8 cellular contexts compared by ENCODE assay signal in the genomic region with DNA sequence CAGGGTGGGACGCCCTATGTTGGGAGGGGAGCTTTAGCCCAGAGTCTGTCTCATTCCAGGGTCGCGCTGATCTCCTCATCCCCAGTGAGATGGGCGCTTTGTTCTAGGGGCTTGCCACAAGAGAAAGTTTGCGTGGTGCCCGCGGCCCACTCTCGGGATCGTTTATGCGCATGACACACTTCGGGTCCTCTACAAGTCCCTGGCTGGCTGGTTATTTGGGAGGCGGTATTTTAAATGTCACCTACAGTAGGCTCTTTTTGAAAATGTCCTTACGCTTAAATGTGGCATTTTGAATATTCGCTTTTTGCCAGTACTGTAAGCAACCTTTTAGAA. TPM values are rescaled to one million over a fixed set of nuclear protein-coding genes. Genes with fewer than 3 reads are reported as not detected.
DNase-seq lines count a peak whose midpoint lies in the region; ATAC-seq, FAIRE-seq and TF ChIP-seq lines count a peak whose summit lies in the region.

No MANE protein-coding gene starts in this region.

- H3K9me3 ChIP-seq in endothelial cell of umbilical vein (replicated peaks; ENCODE audit: control insufficient read depth, insufficient read depth, low read length) (no peaks in the 10 kb centered on the region), neural cell (ENCODE audit: low read length) (no peaks in the 10 kb centered on the region)

- H3F3A ChIP-seq in neural cell (ENCODE audit: insufficient read depth, low read length, poor library complexity, severe bottlenecking): no peaks in the 10 kb centered on the region

- peak overlapping the region; percentile 87 for H3K27ac ChIP-seq in endothelial cell of umbilical vein (ENCODE audit: insufficient read depth, low read depth, low read length)
- H3K27ac ChIP-seq in neural cell (ENCODE audit: low read length): peak overlapping the region; percentile 84

- H3K4me1 ChIP-seq in endothelial cell of umbilical vein (ENCODE audit: control insufficient read depth, extremely low read depth, insufficient read depth, low read length): peaks cover 31% of the 10 kb centered on the region

- peak; percentile 5 for ATAC-seq in HG03066 (IDR thresholded peaks at IDR 0.05; ENCODE audit: low read depth, unreplicated experiment)
- no peak for ATAC-seq in HG02973 (IDR thresholded peaks at IDR 0.05; ENCODE audit: unreplicated experiment)

- no TSS peak for BruUV-seq in endothelial cell of umbilical vein (replicated peaks; lab: Mats Ljungman, UMichigan)

- peaks cover 2% of the 10 kb centered on the region for H3K9me1 ChIP-seq in endothelial cell of umbilical vein (replicated peaks; ENCODE audit: control insufficient read depth, extremely low read depth, insufficient read depth, low read length)

- H3K36me3 ChIP-seq in endothelial cell of umbilical vein (ENCODE audit: control insufficient read depth in 2 of 2, extremely low read depth in 1 of 2, insufficient read depth in 2 of 2, low read length in 2 of 2): peaks cover 0 to 5% of the 10 kb centered on the region in 2 experiments
- H3K36me3 ChIP-seq in neural cell (ENCODE audit: insufficient read depth, low read length): no peaks in the 10 kb centered on the region

- TF ChIP-seq POLR2A in endothelial cell of umbilical vein (IDR thresholded peaks at IDR 0.05; ENCODE audit: low read depth, low read length): no peak

- no peak for TF ChIP-seq RAD21 in neural cell (conservative IDR thresholded peaks at IDR 0.05)

- H3K27me3 ChIP-seq in endothelial cell of umbilical vein (ENCODE audit: control insufficient read depth in 2 of 2, insufficient read depth in 2 of 2, low read length in 2 of 2): no peaks in the 10 kb centered on the region
- H3K27me3 ChIP-seq in neural cell (ENCODE audit: insufficient read depth, low read depth, low read length): no peaks in the 10 kb centered on the region

- DNase-seq in NCI-H748 (lab: John Stamatoyannopoulos, UW; ENCODE audit: unreplicated experiment) (peak; percentile 56), NCI-H748 treated with DMSO at 0.1 percent for 48 hours (lab: John Stamatoyannopoulos, UW) (no peak), T-helper 2 cell (peak in 4 of 5 experiments; percentile 10 to 60 (median 22)), endothelial cell of umbilical vein (ENCODE audit: low read depth, low spot score) (peak; percentile 55), ureter (ENCODE audit: low spot score) (no peak)

- H3K4me2 ChIP-seq in endothelial cell of umbilical vein (ENCODE audit: insufficient read depth, low read length): peak overlapping the region; percentile 100
- H3K4me2 ChIP-seq in neural cell (ENCODE audit: low read length): peak overlapping the region; percentile 88

- POLR2A ChIA-PET in endothelial cell of umbilical vein (lab: Charles Lee): interaction anchor here (1.3 kb wide), 1 partner anchor 10 kb away, joined by 3 read pairs; no protein-coding TSS in a partner anchor

- H3K9me2 ChIP-seq in neural cell (ENCODE audit: insufficient read depth, low read length): no peaks in the 10 kb centered on the region

- H3K4me3 ChIP-seq in endothelial cell of umbilical vein (replicated peaks in 1 of 3; ENCODE audit: insufficient read depth in 1 of 3, low read depth in 1 of 3, low read length in 3 of 3) (peak overlapping the region; percentile 80 to 92 (median 88)), neural cell (ENCODE audit: low read length) (peak overlapping the region; percentile 81)

- no peak for TF ChIP-seq EP300 in neural cell (conservative IDR thresholded peaks at IDR 0.05; ENCODE audit: poor library complexity, severe bottlenecking)

- H3K9ac ChIP-seq in endothelial cell of umbilical vein (replicated peaks; ENCODE audit: extremely low read depth, insufficient read depth, low read length) (peak overlapping the region; percentile 93), neural cell (ENCODE audit: low read length) (peak overlapping the region; percentile 81)

- CTCF ChIA-PET in endothelial cell of umbilical vein (lab: Charles Lee): interaction anchor here (1.0 to 1.8 kb wide), 4 partner anchors 10 to 206 kb away, joined by 3 to 9 read pairs (median 6); no protein-coding TSS in a partner anchor

- no peak for FAIRE-seq in endothelial cell of umbilical vein (lab: Jason Lieb, UNC)

- dilution Hi-C loops in endothelial cell of umbilical vein (cut with MboI; ENCODE audit: extremely low pct_ligation_motif_present, low sequenced_read_pairs): no loop called here

- TF ChIP-seq CTCF in endothelial cell of umbilical vein (IDR thresholded peaks at IDR 0.05; ENCODE audit: extremely low read depth in 1 of 2, insufficient read depth in 1 of 2, low read depth in 1 of 2, low read length in 2 of 2) (no peak), neural cell (IDR thresholded peaks at IDR 0.05; ENCODE audit: poor library complexity, severe bottlenecking) (no peak)

- intact Hi-C loops in endothelial cell of umbilical vein (cut with micrococcal nuclease): no loop called here

- H2AFZ ChIP-seq in endothelial cell of umbilical vein (ENCODE audit: low read depth, low read length) (peak overlapping the region; percentile 73), neural cell (ENCODE audit: low read depth, low read length) (peak overlapping the region; percentile 78)

- H3K79me2 ChIP-seq in endothelial cell of umbilical vein (ENCODE audit: control insufficient read depth, insufficient read depth, low read length) (peaks cover 79% of the 10 kb centered on the region), neural cell (replicated peaks; ENCODE audit: insufficient read depth, low read length) (peaks cover 71% of the 10 kb centered on the region)

- H4K20me1 ChIP-seq in endothelial cell of umbilical vein (replicated peaks; ENCODE audit: control insufficient read depth, extremely low read depth, insufficient read depth, low read length): no peaks in the 10 kb centered on the region
- no peaks in the 10 kb centered on the region for H4K20me1 ChIP-seq in neural cell (ENCODE audit: insufficient read depth)

TF ChIP-seq in endothelial cell of umbilical vein, 7 proteins besides CTCF, POLR2A, EP300 and RAD21:
- TF ChIP-seq FOS (IDR thresholded peaks at IDR 0.05; ENCODE audit: borderline replicate concordance, insufficient read depth, low read length): no peak
- TF ChIP-seq EZH2 (IDR thresholded peaks at IDR 0.05; ENCODE audit: borderline replicate concordance, low read depth, low read length, severe bottlenecking): no peak

TF ChIP-seq in neural cell, 6 proteins besides CTCF, POLR2A, EP300 and RAD21 (continues in another document):
- TF ChIP-seq EZH2 (IDR thresholded peaks at IDR 0.05; ENCODE audit: borderline replicate concordance, insufficient read depth, low read length, poor library complexity, severe bottlenecking) (no peak), TAF1 (IDR thresholded peaks at IDR 0.05; ENCODE audit: low read depth) (no peak)

RNA-seq across cellular contexts. Expression of gene GOLT1B, which starts 0.5 kb away (rescaled TPM):
- 50.5 and 59.4 TPM in 2 replicates for total RNA-seq in endothelial cell of umbilical vein
- 21.9 and 44.4 TPM in 2 replicates for polyA plus RNA-seq in endothelial cell of umbilical vein
- polyA plus RNA-seq in endothelial cell of umbilical vein (2011; cell fraction: cytosol; rRNA removed): 12.5 and 18.5 TPM in 2 replicates
- 19.9 and 33.4 TPM in 2 replicates for polyA plus RNA-seq in endothelial cell of umbilical vein (2011; cell fraction: nucleus; rRNA removed)
- 61.2 and 79.0 TPM in 2 replicates for polyA plus RNA-seq in endothelial cell of umbilical vein (2012)
- 20.2 and 88.9 TPM in 2 replicates for polyA minus RNA-seq in endothelial cell of umbilical vein
- polyA minus RNA-seq in endothelial cell of umbilical vein (2011; cell fraction: cytosol; rRNA and poly(A)+ RNA removed): 31.7 TPM
- 14.0 and 41.6 TPM in 2 replicates for polyA minus RNA-seq in endothelial cell of umbilical vein (2011; cell fraction: nucleus; rRNA and poly(A)+ RNA removed)
- 170 and 203 TPM in 2 replicates for polyA plus RNA-seq in neural cell
- polyA minus RNA-seq in neural cell: 84.2 and 95.3 TPM in 2 replicates
- 33.7 TPM for total RNA-seq in ureter

RNA-seq across cellular contexts. Expression of gene RECQL, which starts 0.7 kb away (rescaled TPM):
- total RNA-seq in endothelial cell of umbilical vein (50.3 and 51.4 TPM in 2 replicates), ureter (23.9 TPM)
- polyA plus RNA-seq in endothelial cell of umbilical vein (5.7 and 9.3 TPM in 2 replicates), neural cell (28.8 and 29.2 TPM in 2 replicates)
- polyA plus RNA-seq in endothelial cell of umbilical vein (2011; cell fraction: cytosol; rRNA removed): 16.2 and 16.5 TPM in 2 replicates
- 16.7 and 25.6 TPM in 2 replicates for polyA plus RNA-seq in endothelial cell of umbilical vein (2011; cell fraction: nucleus; rRNA removed)
- polyA plus RNA-seq in endothelial cell of umbilical vein (2012): 57.4 and 71.6 TPM in 2 replicates
- polyA minus RNA-seq in endothelial cell of umbilical vein (19.2 and 20.8 TPM in 2 replicates), neural cell (39.1 and 43.8 TPM in 2 replicates)
- polyA minus RNA-seq in endothelial cell of umbilical vein (2011; cell fraction: cytosol; rRNA and poly(A)+ RNA removed): 18.6 TPM
- polyA minus RNA-seq in endothelial cell of umbilical vein (2011; cell fraction: nucleus; rRNA and poly(A)+ RNA removed): 12.1 and 14.1 TPM in 2 replicates

RNA-seq across cellular contexts. Expression of gene SPX, which starts 24.0 kb away (rescaled TPM):
- total RNA-seq in endothelial cell of umbilical vein: not detected in 2 replicates
- 0.06 TPM in 1 of 2 replicates, not detected in the other for polyA plus RNA-seq in endothelial cell of umbilical vein
- 0.08 and 0.11 TPM in 2 replicates for polyA plus RNA-seq in endothelial cell of umbilical vein (2011; cell fraction: cytosol; rRNA removed)
- polyA plus RNA-seq in endothelial cell of umbilical vein (2011; cell fraction: nucleus; rRNA removed): 0.18 and 0.26 TPM in 2 replicates
- polyA plus RNA-seq in endothelial cell of umbilical vein (2012): 0.13 TPM in 1 of 2 replicates, not detected in the other
- not detected in 2 replicates for polyA minus RNA-seq in endothelial cell of umbilical vein
- polyA minus RNA-seq in endothelial cell of umbilical vein (2011; cell fraction: cytosol; rRNA and poly(A)+ RNA removed): not detected
- not detected in 2 replicates for polyA minus RNA-seq in endothelial cell of umbilical vein (2011; cell fraction: nucleus; rRNA and poly(A)+ RNA removed)
- not detected in 2 replicates for polyA plus RNA-seq in neural cell
- not detected in 2 replicates for polyA minus RNA-seq in neural cell
- total RNA-seq in ureter: not detected

Comparison
In these comparisons a context has a peak if more than half of its experiments do, and no peak if none do; other contexts are left out.
1. DNase-seq: peak in NCI-H748 (single experiment), T-helper 2 cell (4 of 5) and endothelial cell of umbilical vein (single experiment); none in NCI-H748 treated with DMSO at 0.1 percent for 48 hours (single experiment) and ureter (single experiment).